In the genomic region with DNA sequence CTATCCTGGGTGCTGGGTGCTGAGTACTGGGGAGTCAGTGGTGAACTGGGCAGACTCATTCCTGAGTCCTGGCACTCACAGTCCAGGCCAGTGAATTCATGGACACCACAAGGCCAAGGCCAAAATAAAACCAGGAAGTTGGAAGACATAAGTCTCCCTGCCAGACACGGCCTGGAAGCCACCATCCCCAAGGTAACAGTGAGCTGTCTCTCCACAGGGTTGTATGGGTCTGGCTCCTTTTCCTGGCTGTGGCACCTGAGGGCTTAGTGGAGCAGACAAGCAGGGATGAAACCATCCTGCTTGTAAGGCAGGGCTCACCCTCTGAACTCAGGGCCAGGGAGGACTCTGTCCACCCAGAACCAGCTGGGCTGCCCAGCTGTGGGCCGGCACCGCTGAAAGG, we compare ENCODE assay signal across 34 cellular contexts. TPM values are rescaled to one million over a fixed set of nuclear protein-coding genes. Genes with fewer than 3 reads are reported as not detected.
"Had no signal": no experiment of that assay in that cellular context is flagged by ENCODE, and none has a peak within 500 bp of the region (broad histone marks: within the 10 kb centered on the region; RNA-seq: fewer than 3 reads in every experiment).

No MANE protein-coding gene starts in this region.

- H3K9me3 Mint-ChIP-seq: activated CD8-positive, alpha-beta T cell treated with anti-CD3 and anti-CD28 coated beads for 36 hours; activated naive CD4-positive, alpha-beta T cell treated with anti-CD3 and anti-CD28 coated beads, Interleukin-2, amount 50 U/mL, for 24 hours; activated naive CD8-positive, alpha-beta T cell treated with anti-CD3 and anti-CD28 coated beads for 36 hours; activated naive CD8-positive, alpha-beta T cell treated with anti-CD3 and anti-CD28 coated beads, Interleukin-2, amount 50 U/mL, for 24 hours; activated T-helper 17 cell treated with anti-CD3 and anti-CD28 coated beads, Interleukin-2, amount 50 U/mL, for 72 hours; effector memory CD8-positive, alpha-beta T cell had no signal

- H3K27ac ChIP-seq: adrenal gland, body of pancreas, esophagus muscularis mucosa, foreskin keratinocyte, gastrocnemius medialis, VCaP had no signal

- H3K36me3 Mint-ChIP-seq: activated naive CD4-positive, alpha-beta T cell treated with anti-CD3 and anti-CD28 coated beads, Interleukin-2, amount 50 U/mL, for 24 hours; activated naive CD8-positive, alpha-beta T cell treated with anti-CD3 and anti-CD28 coated beads for 36 hours had no signal

- H3K27ac Mint-ChIP-seq: activated B cell treated with CpG ODN at 0.5 μM for 24 hours; activated CD8-positive, alpha-beta T cell treated with anti-CD3 and anti-CD28 coated beads for 36 hours; activated naive CD4-positive, alpha-beta T cell treated with anti-CD3 and anti-CD28 coated beads, Interleukin-2, amount 50 U/mL, for 24 hours; activated naive CD8-positive, alpha-beta T cell treated with anti-CD3 and anti-CD28 coated beads for 36 hours; activated naive CD8-positive, alpha-beta T cell treated with anti-CD3 and anti-CD28 coated beads, Interleukin-2, amount 50 U/mL, for 24 hours; activated T-helper 17 cell treated with anti-CD3 and anti-CD28 coated beads, Interleukin-2, amount 50 U/mL, for 72 hours; effector memory CD8-positive, alpha-beta T cell had no signal

- ATAC-seq: activated CD4-positive, CD25-positive, alpha-beta regulatory T cell treated with anti-CD3 and anti-CD28 coated beads, Interleukin-2, amount 50 U/mL, for 24 hours; activated CD8-positive, alpha-beta T cell treated with anti-CD3 and anti-CD28 coated beads for 36 hours; activated naive CD8-positive, alpha-beta T cell treated with anti-CD3 and anti-CD28 coated beads, Interleukin-2, amount 50 U/mL, for 24 hours; activated T-cell treated with anti-CD3 and anti-CD28 coated beads, Interleukin-2, amount 50 U/mL, for 4 hours; activated T-helper 17 cell treated with anti-CD3 and anti-CD28 coated beads, Interleukin-2, amount 50 U/mL, for 72 hours; body of pancreas; effector memory CD8-positive, alpha-beta T cell; foreskin keratinocyte; gastrocnemius medialis had no signal

- H3K4me1 Mint-ChIP-seq: activated B cell treated with CpG ODN at 0.5 μM for 24 hours; activated naive CD4-positive, alpha-beta T cell treated with anti-CD3 and anti-CD28 coated beads, Interleukin-2, amount 50 U/mL, for 24 hours; activated naive CD8-positive, alpha-beta T cell treated with anti-CD3 and anti-CD28 coated beads for 36 hours; activated naive CD8-positive, alpha-beta T cell treated with anti-CD3 and anti-CD28 coated beads, Interleukin-2, amount 50 U/mL, for 24 hours; activated T-helper 17 cell treated with anti-CD3 and anti-CD28 coated beads, Interleukin-2, amount 50 U/mL, for 72 hours had no signal

- DNase-seq: activated B cell treated with CpG ODN at 0.5 μM for 24 hours; activated CD4-positive, alpha-beta T cell treated with anti-CD3 and anti-CD28 coated beads for 48 hours; activated CD4-positive, alpha-beta T cell treated with anti-CD3 and anti-CD28 coated beads, Interleukin-2, amount 50 U/mL, for 1 hour; activated CD4-positive, alpha-beta T cell treated with anti-CD3 and anti-CD28 coated beads, Interleukin-2, amount 50 U/mL, for 48 hours; activated CD8-positive, alpha-beta memory T cell treated with anti-CD3 and anti-CD28 coated beads for 24 hours; activated CD8-positive, alpha-beta T cell treated with anti-CD3 and anti-CD28 coated beads for 36 hours; activated effector memory CD4-positive, alpha-beta T cell treated with Interleukin-2 at 50 U/mL for 16 hours; activated gamma-delta T cell treated with Interleukin-2 at 50 U/mL for 16 hours; activated naive CD4-positive, alpha-beta T cell treated with Interleukin-2 at 50 U/mL for 16 hours; activated naive CD8-positive, alpha-beta T cell treated with anti-CD3 and anti-CD28 coated beads for 36 hours; activated naive CD8-positive, alpha-beta T cell treated with anti-CD3 and anti-CD28 coated beads, Interleukin-2, amount 50 U/mL, for 24 hours; activated T-cell treated with anti-CD3 and anti-CD28 coated beads, Interleukin-2, amount 50 U/mL, for 4 hours; adrenal gland; amygdala; aorta; body of pancreas; caudate nucleus; cortex of kidney; dermis blood vessel endothelial cell; effector CD4-positive, alpha-beta T cell; effector memory CD8-positive, alpha-beta T cell; erythroblast; foreskin keratinocyte; gastrocnemius medialis; T-helper 2 cell had no signal

- H3K27me3 ChIP-seq: adrenal gland, body of pancreas had no signal

- H3K9me3 ChIP-seq: adrenal gland, body of pancreas, gastrocnemius medialis had no signal

- H3K4me3 Mint-ChIP-seq: activated B cell treated with CpG ODN at 0.5 μM for 24 hours; activated CD8-positive, alpha-beta T cell treated with anti-CD3 and anti-CD28 coated beads for 36 hours; activated naive CD4-positive, alpha-beta T cell treated with anti-CD3 and anti-CD28 coated beads, Interleukin-2, amount 50 U/mL, for 24 hours; activated naive CD8-positive, alpha-beta T cell treated with anti-CD3 and anti-CD28 coated beads for 36 hours; activated naive CD8-positive, alpha-beta T cell treated with anti-CD3 and anti-CD28 coated beads, Interleukin-2, amount 50 U/mL, for 24 hours; activated T-cell treated with anti-CD3 and anti-CD28 coated beads, Interleukin-2, amount 50 U/mL, for 4 hours; activated T-helper 17 cell treated with anti-CD3 and anti-CD28 coated beads, Interleukin-2, amount 50 U/mL, for 72 hours; effector memory CD8-positive, alpha-beta T cell had no signal

- H3K4me3 ChIP-seq: adrenal gland, body of pancreas, esophagus muscularis mucosa, gastrocnemius medialis had no signal

- FAIRE-seq: colon, TTC549 had no signal

- H3K4me1 ChIP-seq: adrenal gland, body of pancreas, esophagus muscularis mucosa, foreskin keratinocyte, gastrocnemius medialis had no signal

- H3K36me3 ChIP-seq: adrenal gland, esophagus muscularis mucosa, gastrocnemius medialis had no signal

RNA-seq across cellular contexts. Expression of a gene that starts 54.7 kb away (rescaled TPM):
- total RNA-seq: activated B cell treated with CpG ODN at 0.5 μM for 24 hours; activated CD8-positive, alpha-beta T cell treated with anti-CD3 and anti-CD28 coated beads for 36 hours; activated naive CD8-positive, alpha-beta T cell treated with anti-CD3 and anti-CD28 coated beads for 36 hours; activated T-cell treated with anti-CD3 and anti-CD28 coated beads, Interleukin-2, amount 50 U/mL, for 4 hours; activated T-helper 17 cell treated with anti-CD3 and anti-CD28 coated beads, Interleukin-2, amount 50 U/mL, for 72 hours; adrenal gland; body of pancreas; chondrocyte; dermis blood vessel endothelial cell; foreskin keratinocyte; T-helper 1 cell treated with Interleukin-12 subunit alpha and Interleukin-12 subunit beta and Interleukin-4 antibody, amounts not matched to agents 30 ng/mL and 1 ng/mL, for 36 hours had no signal
- polyA plus RNA-seq: foreskin keratinocyte had no signal
